ENCODE assay signal across 1 cellular context in genomic region chr2:55459741-55460274, GRCh38.
TF ChIP-seq lines count a peak whose summit lies in the region.

No MANE protein-coding gene starts in this region.

TF ChIP-seq in K562, 482 proteins besides CTCF, POLR2A, EP300 and RAD21 (continued from another document):
- TF ChIP-seq, protein P1, sequence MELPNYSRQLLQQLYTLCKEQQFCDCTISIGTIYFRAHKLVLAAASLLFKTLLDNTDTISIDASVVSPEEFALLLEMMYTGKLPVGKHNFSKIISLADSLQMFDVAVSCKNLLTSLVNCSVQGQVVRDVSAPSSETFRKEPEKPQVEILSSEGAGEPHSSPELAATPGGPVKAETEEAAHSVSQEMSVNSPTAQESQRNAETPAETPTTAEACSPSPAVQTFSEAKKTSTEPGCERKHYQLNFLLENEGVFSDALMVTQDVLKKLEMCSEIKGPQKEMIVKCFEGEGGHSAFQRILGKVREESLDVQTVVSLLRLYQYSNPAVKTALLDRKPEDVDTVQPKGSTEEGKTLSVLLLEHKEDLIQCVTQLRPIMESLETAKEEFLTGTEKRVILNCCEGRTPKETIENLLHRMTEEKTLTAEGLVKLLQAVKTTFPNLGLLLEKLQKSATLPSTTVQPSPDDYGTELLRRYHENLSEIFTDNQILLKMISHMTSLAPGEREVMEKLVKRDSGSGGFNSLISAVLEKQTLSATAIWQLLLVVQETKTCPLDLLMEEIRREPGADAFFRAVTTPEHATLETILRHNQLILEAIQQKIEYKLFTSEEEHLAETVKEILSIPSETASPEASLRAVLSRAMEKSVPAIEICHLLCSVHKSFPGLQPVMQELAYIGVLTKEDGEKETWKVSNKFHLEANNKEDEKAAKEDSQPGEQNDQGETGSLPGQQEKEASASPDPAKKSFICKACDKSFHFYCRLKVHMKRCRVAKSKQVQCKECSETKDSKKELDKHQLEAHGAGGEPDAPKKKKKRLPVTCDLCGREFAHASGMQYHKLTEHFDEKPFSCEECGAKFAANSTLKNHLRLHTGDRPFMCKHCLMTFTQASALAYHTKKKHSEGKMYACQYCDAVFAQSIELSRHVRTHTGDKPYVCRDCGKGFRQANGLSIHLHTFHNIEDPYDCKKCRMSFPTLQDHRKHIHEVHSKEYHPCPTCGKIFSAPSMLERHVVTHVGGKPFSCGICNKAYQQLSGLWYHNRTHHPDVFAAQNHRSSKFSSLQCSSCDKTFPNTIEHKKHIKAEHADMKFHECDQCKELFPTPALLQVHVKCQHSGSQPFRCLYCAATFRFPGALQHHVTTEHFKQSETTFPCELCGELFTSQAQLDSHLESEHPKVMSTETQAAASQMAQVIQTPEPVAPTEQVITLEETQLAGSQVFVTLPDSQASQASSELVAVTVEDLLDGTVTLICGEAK (IDR thresholded peaks at IDR 0.05): 0 out of 2 replicates have a peak, but pooled peaks have one; percentile 25
- TF ChIP-seq, protein P1 (CRISPR knock-in tag; IDR thresholded peaks at IDR 0.05): no peak
- TF ChIP-seq HDGF (IDR thresholded peaks at IDR 0.05) (no peak), PCBP1 (IDR thresholded peaks at IDR 0.05; ENCODE audit: low read depth, low read length, poor library complexity, severe bottlenecking) (no peak)
